Comparison of ENCODE assay signal across 18 cellular contexts in genomic region chr16:71449020-71449419, GRCh38. TPM values are rescaled to one million over a fixed set of nuclear protein-coding genes. Genes with fewer than 3 reads are reported as not detected.
"Had no signal": no experiment of that assay in that cellular context is flagged by ENCODE, and none has a peak within 500 bp of the region (broad histone marks: within the 10 kb centered on the region; RNA-seq: fewer than 3 reads in every experiment).

No MANE protein-coding gene starts in this region.

- H3K4me3 ChIP-seq: ovary had no signal

- H3K27me3 Mint-ChIP-seq: activated CD4-positive, alpha-beta memory T cell treated with anti-CD3 and anti-CD28 coated beads for 36 hours had no signal

- H3K4me1 Mint-ChIP-seq: neural crest cell had no signal

- FAIRE-seq: endometrium, small intestine had no signal

- H3K27me3 ChIP-seq: esophagus squamous epithelium, foreskin keratinocyte, ovary had no signal

- H3K27ac Mint-ChIP-seq: activated CD4-positive, alpha-beta memory T cell treated with anti-CD3 and anti-CD28 coated beads for 36 hours; activated naive CD4-positive, alpha-beta T cell treated with anti-CD3 and anti-CD28 coated beads, Interleukin-2, amount 50 U/mL, for 72 hours had no signal

- H3K4me3 Mint-ChIP-seq: activated CD4-positive, alpha-beta memory T cell treated with anti-CD3 and anti-CD28 coated beads for 36 hours; activated T-cell treated with anti-CD3 and anti-CD28 coated beads, Interleukin-2, amount 50 U/mL, for 4 hours; neural crest cell had no signal

- H3K4me1 ChIP-seq: esophagus squamous epithelium, foreskin keratinocyte had no signal

- H3K27ac ChIP-seq: esophagus squamous epithelium, foreskin keratinocyte, ovary had no signal

- DNase-seq: activated CD4-positive, alpha-beta memory T cell treated with anti-CD3 and anti-CD28 coated beads for 36 hours; activated effector memory CD4-positive, alpha-beta T cell treated with anti-CD3 and anti-CD28 coated beads, Interleukin-2, amount 50 U/mL, for 16 hours; activated T-cell treated with anti-CD3 and anti-CD28 coated beads, Interleukin-2, amount 50 U/mL, for 4 hours; esophagus squamous epithelium; foreskin keratinocyte; islet precursor cell; ovary; retina; small intestine; T1000; trophoblast cell had no signal

- ATAC-seq: activated naive CD4-positive, alpha-beta T cell treated with anti-CD3 and anti-CD28 coated beads, Interleukin-2, amount 50 U/mL, for 72 hours; activated T-cell treated with anti-CD3 and anti-CD28 coated beads, Interleukin-2, amount 50 U/mL, for 4 hours; foreskin keratinocyte; left lobe of liver had no signal

RNA-seq across cellular contexts. Expression of gene TLE7, which starts 7.2 kb away (rescaled TPM):
- total RNA-seq: activated CD4-positive, alpha-beta memory T cell treated with anti-CD3 and anti-CD28 coated beads for 36 hours; activated naive CD4-positive, alpha-beta T cell treated with anti-CD3 and anti-CD28 coated beads, Interleukin-2, amount 50 U/mL, for 72 hours; activated T-cell treated with anti-CD3 and anti-CD28 coated beads, Interleukin-2, amount 50 U/mL, for 4 hours; cerebellum; dermis microvascular lymphatic vessel endothelial cell; esophagus squamous epithelium; foreskin keratinocyte; left lobe of liver; mesenteric fat pad; neural crest cell; ovary had no signal
- polyA plus RNA-seq: foreskin keratinocyte, small intestine had no signal
